25 cellular contexts compared by ENCODE assay signal in genomic region chr1:68046423-68046822, GRCh38. TPM values are rescaled to one million over a fixed set of nuclear protein-coding genes. Genes with fewer than 3 reads are reported as not detected.
"Had no signal": no experiment of that assay in that cellular context is flagged by ENCODE, and none has a peak within 500 bp of the region (broad histone marks: within the 10 kb centered on the region; RNA-seq: fewer than 3 reads in every experiment).

No MANE protein-coding gene starts in this region.

- H3K27ac ChIP-seq: ascending aorta, PC-9 had no signal

- H2AFZ ChIP-seq: PC-9 had no signal

- H3K27me3 ChIP-seq: ascending aorta, MG63 had no signal

- DNase-seq: activated CD4-positive, alpha-beta T cell treated with anti-CD3 and anti-CD28 coated beads for 48 hours; activated CD4-positive, alpha-beta T cell treated with anti-CD3 and anti-CD28 coated beads, Interleukin-2, amount 50 U/mL, for 4 hours; activated CD4-positive, CD25-positive, alpha-beta regulatory T cell treated with anti-CD3 and anti-CD28 coated beads, Interleukin-2, amount 50 U/mL, for 72 hours; activated CD8-positive, alpha-beta memory T cell treated with anti-CD3 and anti-CD28 coated beads, Interleukin-2, amount 50 U/mL, for 48 hours; activated CD8-positive, alpha-beta T cell treated with anti-CD3 and anti-CD28 coated beads, Interleukin-2, amount 10 ng/mL, durations not matched to agents 7 days and 5 days; activated effector memory CD4-positive, alpha-beta T cell treated with Interleukin-2 at 50 U/mL for 16 hours; activated naive CD4-positive, alpha-beta T cell; activated naive CD8-positive, alpha-beta T cell treated with anti-CD3 and anti-CD28 coated beads, Interleukin-2, amount 50 U/mL, for 24 hours; activated T-cell treated with anti-CD3 and anti-CD28 coated beads, Interleukin-2, amount 50 U/mL, for 1 hour; amniotic stem cell; MG63; MV-4-11; NCI-H1092 treated with DMSO at 0.1 percent for 48 hours; NCI-H1436; NCI-H1694 treated with DMSO at 0.1 percent for 48 hours; NCI-H2029 treated with DMSO at 0.1 percent for 48 hours; NCI-H345; NCI-H510A; NCI-H69; PC-9; SHP77 treated with DMSO at 0.1 percent for 48 hours had no signal

- H3K4me3 ChIP-seq: ascending aorta, MG63, PC-9 had no signal

- H3K4me2 ChIP-seq: PC-9 had no signal

- H3K4me1 ChIP-seq: ascending aorta had no signal

- H3K9me3 ChIP-seq: ascending aorta, MG63 had no signal

- H3K36me3 ChIP-seq: ascending aorta, MG63 had no signal

- ATAC-seq: activated CD8-positive, alpha-beta T cell treated with anti-CD3 and anti-CD28 coated beads, Interleukin-2, amount 10 ng/mL, durations not matched to agents 7 days and 5 days; activated naive CD4-positive, alpha-beta T cell treated with anti-CD3 and anti-CD28 coated beads, Interleukin-2, amount 50 U/mL, for 72 hours; activated naive CD8-positive, alpha-beta T cell treated with anti-CD3 and anti-CD28 coated beads, Interleukin-2, amount 50 U/mL, for 24 hours; WTC11 had no signal

RNA-seq across cellular contexts. Expression of gene DIRAS3, which starts 4.0 kb away (rescaled TPM):
- total RNA-seq: activated CD8-positive, alpha-beta T cell treated with anti-CD3 and anti-CD28 coated beads, Interleukin-2, amount 10 ng/mL, durations not matched to agents 7 days and 5 days; activated naive CD4-positive, alpha-beta T cell treated with anti-CD3 and anti-CD28 coated beads, Interleukin-2, amount 50 U/mL, for 72 hours; activated T-helper 1 cell treated with anti-CD3 and anti-CD28 coated beads, Interleukin-12 subunit alpha, Interleukin-12 subunit beta, Interleukin-2, Interleukin-4 antibody, amounts not matched to agents 30 ng/mL and 10 ng/mL and 1 ng/mL, durations not matched to agents 14 hours and 24 hours and 36 hours; PC-9 had no signal
